ENCODE assay signal across 31 cellular contexts in the genomic region with DNA sequence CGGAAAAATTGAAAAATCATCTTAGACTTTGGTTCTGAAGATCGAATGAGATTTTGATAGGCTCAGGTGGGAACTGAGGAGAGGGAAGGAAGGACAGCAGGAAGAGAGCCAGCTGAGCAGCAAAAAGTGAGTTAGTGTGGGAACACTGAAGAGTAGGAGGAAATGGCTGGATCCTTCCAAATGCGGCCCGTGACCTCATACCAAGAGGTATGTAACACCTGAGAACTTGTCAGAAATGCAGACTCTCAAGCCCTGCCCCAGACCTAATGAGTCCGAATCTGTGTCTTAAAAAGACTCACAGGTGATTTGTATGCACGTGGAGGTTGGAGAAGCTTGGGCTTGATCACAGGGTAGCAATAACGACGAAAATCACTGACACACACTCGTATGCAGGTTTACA. TPM values are rescaled to one million over a fixed set of nuclear protein-coding genes. Genes with fewer than 3 reads are reported as not detected.
"Had no signal": no experiment of that assay in that cellular context is flagged by ENCODE, and none has a peak within 500 bp of the region (broad histone marks: within the 10 kb centered on the region; RNA-seq: fewer than 3 reads in every experiment).

No MANE protein-coding gene starts in this region.

- H3K27me3 ChIP-seq: heart right ventricle, hepatocyte, left lung, pancreas, right atrium auricular region, right lobe of liver, stomach, testis, thyroid gland, transverse colon, upper lobe of left lung, vagina had no signal

- H3K4me1 ChIP-seq: heart right ventricle, left lung, lower lobe of right lung, pancreas, prostate gland, right atrium auricular region, right lobe of liver, stomach, testis, thyroid gland, transverse colon, upper lobe of left lung, vagina had no signal

- H3K79me2 ChIP-seq: hepatocyte had no signal

- H3K4me2 ChIP-seq: hepatocyte, smooth muscle cell had no signal

- H3K4me1 Mint-ChIP-seq: mesothelial cell of epicardium; naive B cell; stimulated activated naive B cell treated with anti-CD40 and anti-IgM and Interleukin-4, amounts not matched to agents 10 μg/mL and 1 μg/mL and 100 μg/mL, for 72 hours had no signal

- H3K27ac ChIP-seq: heart right ventricle, hepatocyte, left lung, lower lobe of right lung, pancreas, prostate gland, right atrium auricular region, right lobe of liver, stomach, testis, thyroid gland, transverse colon, upper lobe of left lung, vagina had no signal

- H3K9me3 ChIP-seq: heart right ventricle, left lung, lower lobe of right lung, pancreas, prostate gland, right atrium auricular region, right lobe of liver, stomach, testis, thyroid gland, transverse colon, upper lobe of left lung, vagina had no signal

- H3K4me3 Mint-ChIP-seq: mesothelial cell of epicardium; naive B cell; natural killer cell treated with Interleukin-12 subunit alpha and Interleukin-12 subunit beta and Interleukin-15 and Interleukin-18, amount 100 ng/mL, for 72 hours; stimulated activated naive B cell treated with anti-CD40 and anti-IgM and Interleukin-4, amounts not matched to agents 10 μg/mL and 1 μg/mL and 100 μg/mL, for 72 hours had no signal

- H3K4me3 ChIP-seq: heart right ventricle, hepatocyte, left lung, lower lobe of right lung, pancreas, prostate gland, right atrium auricular region, right lobe of liver, smooth muscle cell, stomach, testis, thyroid gland, transverse colon, upper lobe of left lung, vagina had no signal

- H3K36me3 ChIP-seq: heart right ventricle, left lung, lower lobe of right lung, pancreas, prostate gland, right atrium auricular region, right lobe of liver, stomach, thyroid gland, transverse colon, upper lobe of left lung, vagina had no signal

- H3K36me3 Mint-ChIP-seq: mesothelial cell of epicardium; natural killer cell treated with Interleukin-12 subunit alpha and Interleukin-12 subunit beta and Interleukin-15 and Interleukin-18, amount 100 ng/mL, for 72 hours; stimulated activated naive B cell treated with anti-CD40 and anti-IgM and Interleukin-4, amounts not matched to agents 10 μg/mL and 1 μg/mL and 100 μg/mL, for 72 hours had no signal

- H3K9me3 Mint-ChIP-seq: mesothelial cell of epicardium; naive B cell; natural killer cell treated with Interleukin-12 subunit alpha and Interleukin-12 subunit beta and Interleukin-15 and Interleukin-18, amount 100 ng/mL, for 72 hours; stimulated activated naive B cell treated with anti-CD40 and anti-IgM and Interleukin-4, amounts not matched to agents 10 μg/mL and 1 μg/mL and 100 μg/mL, for 72 hours had no signal

- H2AFZ ChIP-seq: hepatocyte had no signal

- ATAC-seq: heart right ventricle; left colon; left lung; lower lobe of right lung; natural killer cell treated with Interleukin-12 subunit alpha and Interleukin-12 subunit beta and Interleukin-15 and Interleukin-18, amount 100 ng/mL, for 72 hours; pancreas; right lobe of liver; stimulated activated naive B cell treated with anti-CD40 and anti-IgM and Interleukin-4, amounts not matched to agents 10 μg/mL and 1 μg/mL and 100 μg/mL, for 72 hours; stimulated activated naive CD8-positive, alpha-beta T cell treated with anti-CD3 and anti-CD28 coated beads, Interleukin-15, Interleukin-2, amounts not matched to agents 100 U/mL and 50 U/mL, for 24 hours had no signal

- DNase-seq: heart right ventricle; kidney glomerular epithelial cell; left colon; left lung; lower lobe of right lung; mammary epithelial cell; mesenchymal stem cell; naive B cell; nucleus accumbens; pancreas; posterior cingulate gyrus; right lobe of liver; stimulated activated CD4-positive, alpha-beta T cell treated with anti-CD3 and anti-CD28 coated beads, Interleukin-1b, Interleukin-23, amount 100 ng/mL, for 48 hours; stimulated activated CD4-positive, alpha-beta T cell treated with anti-CD3 and anti-CD28 coated beads, Interleukin-2, amount 100 ng/mL, for 48 hours; stimulated activated CD4-positive, alpha-beta T cell treated with anti-CD3 and anti-CD28 coated beads, Interleukin-4, amount 100 ng/mL, for 4 hours; stimulated activated naive B cell treated with anti-CD40 and anti-IgM and Interleukin-4, amounts not matched to agents 10 μg/mL and 1 μg/mL and 100 μg/mL, for 72 hours; stimulated activated naive CD8-positive, alpha-beta T cell treated with anti-CD3 and anti-CD28 coated beads, Interleukin-15, Interleukin-2, amounts not matched to agents 100 U/mL and 50 U/mL, for 24 hours; stomach; testis; thyroid gland; transverse colon; upper lobe of left lung had no signal

- H3K27ac Mint-ChIP-seq: mesothelial cell of epicardium; naive B cell; natural killer cell treated with Interleukin-12 subunit alpha and Interleukin-12 subunit beta and Interleukin-15 and Interleukin-18, amount 100 ng/mL, for 72 hours; stimulated activated naive B cell treated with anti-CD40 and anti-IgM and Interleukin-4, amounts not matched to agents 10 μg/mL and 1 μg/mL and 100 μg/mL, for 72 hours had no signal

RNA-seq across cellular contexts. Expression of a gene that starts 42.0 kb away (rescaled TPM):
- total RNA-seq: mammary epithelial cell, mesothelial cell of epicardium, osteoblast, smooth muscle cell had no signal
- polyA plus RNA-seq: hepatocyte, keratinocyte, mammary epithelial cell, smooth muscle cell had no signal

RNA-seq across cellular contexts. Expression of a gene that starts 42.4 kb away (rescaled TPM):
- polyA plus RNA-seq: keratinocyte had no signal
